Comparison of ENCODE assay signal across 27 cellular contexts in the genomic region with DNA sequence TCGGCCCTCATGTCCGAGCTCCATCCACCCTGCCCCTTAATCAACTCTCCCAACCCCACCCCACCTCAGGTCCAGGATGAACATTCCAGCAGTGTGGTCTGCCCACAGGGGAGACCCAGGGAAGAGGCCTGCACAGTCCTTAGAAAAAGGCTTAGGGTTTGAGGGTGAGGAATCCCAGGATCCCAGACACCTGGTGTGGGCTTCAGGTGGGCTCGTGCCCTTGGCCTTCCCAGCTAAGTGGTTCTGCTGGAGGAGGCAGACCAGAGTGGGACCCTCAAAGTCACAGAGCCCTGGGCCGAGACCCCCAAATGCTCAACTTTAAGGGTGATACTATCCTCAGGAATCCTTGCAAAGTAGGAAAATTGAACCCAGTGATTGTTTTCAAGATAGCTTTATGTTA.
"Had no signal": no experiment of that assay in that cellular context is flagged by ENCODE, and none has a peak within 500 bp of the region (broad histone marks: within the 10 kb centered on the region; RNA-seq: fewer than 3 reads in every experiment).

No MANE protein-coding gene starts in this region.

- H3K27me3 Mint-ChIP-seq: effector memory CD8-positive, alpha-beta T cell; natural killer cell treated with Interleukin-12 subunit alpha and Interleukin-12 subunit beta and Interleukin-15 and Interleukin-18, amount 100 ng/mL, for 72 hours had no signal

- H3K27ac ChIP-seq: parathyroid adenoma, stomach, testis, tibial artery, upper lobe of left lung had no signal

- H3K36me3 Mint-ChIP-seq: mesothelial cell of epicardium; natural killer cell treated with Interleukin-12 subunit alpha and Interleukin-12 subunit beta and Interleukin-15 and Interleukin-18, amount 100 ng/mL, for 72 hours; stimulated activated effector memory CD8-positive, alpha-beta T cell treated with anti-CD3 and anti-CD28 coated beads, Interleukin-12 subunit alpha, Interleukin-12 subunit beta, amount 100 ng/mL, for 72 hours had no signal

- H3K4me1 ChIP-seq: testis had no signal

- ATAC-seq: effector memory CD8-positive, alpha-beta T cell; left lobe of liver; mucosa of descending colon; natural killer cell treated with Interleukin-12 subunit alpha and Interleukin-12 subunit beta and Interleukin-15 and Interleukin-18, amount 100 ng/mL, for 72 hours; sciatic nerve; stimulated activated effector memory CD8-positive, alpha-beta T cell treated with anti-CD3 and anti-CD28 coated beads, Interleukin-12 subunit alpha, Interleukin-12 subunit beta, amount 100 ng/mL, for 72 hours had no signal

- H3K9me3 ChIP-seq: testis had no signal

- H3K9ac ChIP-seq: parathyroid adenoma had no signal

- H3K79me2 ChIP-seq: parathyroid adenoma had no signal

- FAIRE-seq: endometrium, frontal cortex, kidney had no signal

- H3K36me3 ChIP-seq: stomach, tibial artery, upper lobe of left lung had no signal

- H3K4me3 Mint-ChIP-seq: effector memory CD8-positive, alpha-beta T cell; memory B cell; mesothelial cell of epicardium; naive B cell; natural killer cell treated with Interleukin-12 subunit alpha and Interleukin-12 subunit beta and Interleukin-15 and Interleukin-18, amount 100 ng/mL, for 72 hours; neural crest cell; stimulated activated effector memory CD8-positive, alpha-beta T cell treated with anti-CD3 and anti-CD28 coated beads, Interleukin-12 subunit alpha, Interleukin-12 subunit beta, amount 100 ng/mL, for 72 hours had no signal

- H3K27ac Mint-ChIP-seq: memory B cell; mesothelial cell of epicardium; natural killer cell treated with Interleukin-12 subunit alpha and Interleukin-12 subunit beta and Interleukin-15 and Interleukin-18, amount 100 ng/mL, for 72 hours; progenitor cell of endocrine pancreas had no signal

- H2AFZ ChIP-seq: parathyroid adenoma had no signal

- H3K27me3 ChIP-seq: testis, upper lobe of left lung had no signal

- H3K4me2 ChIP-seq: smooth muscle cell had no signal

- DNase-seq: caudate nucleus; cerebellar nuclear complex; effector memory CD8-positive, alpha-beta T cell; erythroblast; kidney; mucosa of descending colon; naive B cell; stimulated activated CD4-positive, alpha-beta T cell treated with anti-CD3 and anti-CD28 coated beads, Interleukin-2, amount 100 ng/mL, for 24 hours; stimulated activated CD4-positive, alpha-beta T cell treated with anti-CD3 and anti-CD28 coated beads, Interleukin-4, amount 100 ng/mL, for 24 hours; stimulated activated naive CD4-positive, alpha-beta T cell treated with Interleukin-2 at 50 U/mL for 16 hours; stomach; testis; tibial artery had no signal

- H3K4me3 ChIP-seq: lung, mucosa of descending colon, smooth muscle cell, stomach, testis, tibial artery, upper lobe of left lung had no signal
